Comparison of ENCODE assay signal across 10 cellular contexts in genomic region chr11:72703281-72704008, GRCh38. TPM values are rescaled to one million over a fixed set of nuclear protein-coding genes. Genes with fewer than 3 reads are reported as not detected.
DNase-seq lines count a peak whose midpoint lies in the region; ATAC-seq, FAIRE-seq and TF ChIP-seq lines count a peak whose summit lies in the region.
"Had no signal": no experiment of that assay in that cellular context is flagged by ENCODE, and none has a peak within 500 bp of the region (broad histone marks: within the 10 kb centered on the region; RNA-seq: fewer than 3 reads in every experiment).

No MANE protein-coding gene starts in this region.

- H3K18ac ChIP-seq in mesendoderm (ENCODE audit: low read length) = peak overlapping the region; percentile 0

- H3K4me1 ChIP-seq in esophagus muscularis mucosa (peaks cover 23 to 47% (median 38%) of the 10 kb centered on the region in 4 donors), mesendoderm (ENCODE audit: control insufficient read depth, low read depth, low read length) (peaks cover 26% of the 10 kb centered on the region), tibial artery (peaks cover 0 to 20% (median 13%) of the 10 kb centered on the region in 4 donors)

- H3K27ac ChIP-seq in esophagus muscularis mucosa (replicated peaks in 1 of 4) (peak overlapping the region; percentile 26 to 71 (median 61)), mesendoderm (ENCODE audit: low read depth, low read length) (peak overlapping the region; percentile 85), tibial artery (peak overlapping the region; percentile 13 to 29)

- H3K23ac ChIP-seq in mesendoderm (ENCODE audit: low read length) = no peak overlapping the region

- no peak overlapping the region for H4K8ac ChIP-seq in mesendoderm (ENCODE audit: low read depth, low read length)

- no peak overlapping the region for H3K4ac ChIP-seq in mesendoderm (ENCODE audit: low read depth, low read length)

- TF ChIP-seq POLR2A in esophagus muscularis mucosa (IDR thresholded peaks at IDR 0.05; ENCODE audit: low read depth) = no peak

- no peak for FAIRE-seq in GM19239 (lab: Jason Lieb, UNC)

- peak overlapping the region; percentile 9 for H3K9ac ChIP-seq in mesendoderm (ENCODE audit: low read length)

- peak overlapping the region; percentile 29 for H3K56ac ChIP-seq in mesendoderm (ENCODE audit: low read length)

- TF ChIP-seq CTCF in esophagus muscularis mucosa (IDR thresholded peaks at IDR 0.05) (no peak), tibial artery (IDR thresholded peaks at IDR 0.05) (no peak)

- WGBS in esophagus muscularis mucosa = 31% methylated on average over 5 of the region's 11 CpGs
- WGBS in mesendoderm (ENCODE audit: extremely low coverage, insufficient coverage, low lambda C conversion rate) = no CpG with 5 or more reads among the region's 11 CpGs

- no peak overlapping the region for H2AK5ac ChIP-seq in mesendoderm (ENCODE audit: low read length)

- H4K5ac ChIP-seq in mesendoderm (ENCODE audit: low read length) = no peak overlapping the region

- ATAC-seq in GM21360 (IDR thresholded peaks at IDR 0.05; ENCODE audit: unreplicated experiment) = no peak

- H2BK120ac ChIP-seq in mesendoderm (ENCODE audit: low read depth, low read length) = no peak overlapping the region

- no peaks in the 10 kb centered on the region for H3K27me3 ChIP-seq in MG63
- no peaks in the 10 kb centered on the region for H3K27me3 ChIP-seq in esophagus muscularis mucosa
- no peaks in the 10 kb centered on the region for H3K27me3 ChIP-seq in mesendoderm (ENCODE audit: insufficient read depth, low read length, poor library complexity)
- H3K27me3 ChIP-seq in tibial artery = no peaks in the 10 kb centered on the region

- intact Hi-C loops in esophagus muscularis mucosa (cut with DNase I) (no loop called here), tibial artery (cut with DNase I; ENCODE audit: low total_unique reads) (no loop called here)

- peak overlapping the region; percentile 43 for H2BK5ac ChIP-seq in mesendoderm (ENCODE audit: low read length)

- no peaks in the 10 kb centered on the region for H3K79me2 ChIP-seq in mesendoderm (ENCODE audit: control insufficient read depth, insufficient read depth, low read length)

- DNase-seq in MG63 (peak; percentile 81), esophagus muscularis mucosa (ENCODE audit: extremely low spot score) (no peak), mesendoderm (no peak), tibial artery (peak; percentile 66 to 83), GM19239 (ENCODE audit: insufficient read length, low spot score) (no peak), NCI-H69 (lab: John Stamatoyannopoulos, UW) (no peak)
- DNase-seq: activated T-cell treated with anti-CD3 and anti-CD28 coated beads, Interleukin-2, amount 50 U/mL, for 1 hour; NCI-H446 treated with DMSO at 0.1 percent for 48 hours; T-helper 1 cell had no signal

- TF ChIP-seq EP300 in esophagus muscularis mucosa (IDR thresholded peaks at IDR 0.05) = no peak

- no peak overlapping the region for H2BK15ac ChIP-seq in mesendoderm (replicated peaks; ENCODE audit: low read depth)

- H3K36me3 ChIP-seq in MG63 (peaks cover 18% of the 10 kb centered on the region), esophagus muscularis mucosa (peaks cover 71 to 100% (median 100%) of the 10 kb centered on the region in 4 donors), mesendoderm (ENCODE audit: control insufficient read depth, insufficient read depth, low read length) (peaks cover 8% of the 10 kb centered on the region), tibial artery (peaks cover 51 to 99% (median 60%) of the 10 kb centered on the region in 3 donors)

- no peak overlapping the region for H3K4me2 ChIP-seq in mesendoderm (ENCODE audit: low read length)

- H3K79me1 ChIP-seq in mesendoderm (ENCODE audit: low read length) = peaks cover 2% of the 10 kb centered on the region

- no peak overlapping the region for H3K4me3 ChIP-seq in MG63
- H3K4me3 ChIP-seq in esophagus muscularis mucosa = peak overlapping the region; percentile 10 to 41 (median 27)
- no peak overlapping the region for H3K4me3 ChIP-seq in mesendoderm (ENCODE audit: low read length)
- H3K4me3 ChIP-seq in tibial artery = no peak overlapping the region

- H3K9me3 ChIP-seq in MG63 (no peaks in the 10 kb centered on the region), esophagus muscularis mucosa (no peaks in the 10 kb centered on the region), tibial artery (no peaks in the 10 kb centered on the region)

RNA-seq across cellular contexts. Expression of gene PDE2A, which starts 29.2 kb away (rescaled TPM):
- not detected in 2 replicates for total RNA-seq in MG63 (2014; rRNA removed; shearing (Covaris generic); ENCODE audit: low replicate concordance)
- 10 to 100 TPM; 40.6 to 68.8 (median 47.6) TPM for total RNA-seq in esophagus muscularis mucosa
- polyA plus RNA-seq in mesendoderm (2013, experiment 1 of 2) = 3.9 TPM
- 4.0 TPM for polyA plus RNA-seq in mesendoderm (2013, experiment 2 of 2)

RNA-seq across cellular contexts. Expression of gene ARAP1, which starts 48.8 kb away (rescaled TPM):
- 55.6 and 92.4 TPM in 2 replicates for total RNA-seq in MG63 (2014; rRNA removed; shearing (Covaris generic); ENCODE audit: low replicate concordance)
- 100 to 1,000 TPM in 3 of 4 donors, 10 to 100 TPM in 1; 83.7 to 115 (median 110) TPM for total RNA-seq in esophagus muscularis mucosa
- 29.0 TPM for polyA plus RNA-seq in mesendoderm (2013, experiment 1 of 2)
- 27.5 TPM for polyA plus RNA-seq in mesendoderm (2013, experiment 2 of 2)

Comparison
In these comparisons a context has a peak if more than half of its experiments do, and no peak if none do; other contexts are left out.
1. DNase-seq: peak in MG63 (single experiment) and tibial artery (2 of 2); none in esophagus muscularis mucosa (single experiment), mesendoderm (single experiment), GM19239 (single experiment) and NCI-H69 (single experiment).
2. H3K4me3 ChIP-seq: peak in esophagus muscularis mucosa (4 of 4); none in MG63 (single experiment), mesendoderm (single experiment) and tibial artery (0 of 2).
3. H3K27ac ChIP-seq: peak in every context shown above with its lines; median percentile 85 in mesendoderm; 61 in esophagus muscularis mucosa; 21 in tibial artery.
4. RNA of gene PDE2A, which starts 29.2 kb away (total RNA-seq): 40.6 to 68.8 TPM in esophagus muscularis mucosa; not detected in MG63; every median in the first group is over 10 times any median in the second.